13 cellular contexts compared by ENCODE assay signal in genomic region chr3:190330936-190331734, GRCh38. TPM values are rescaled to one million over a fixed set of nuclear protein-coding genes. Genes with fewer than 3 reads are reported as not detected.
DNase-seq lines count a peak whose midpoint lies in the region; ATAC-seq and TF ChIP-seq lines count a peak whose summit lies in the region.
"Had no signal": no experiment of that assay in that cellular context is flagged by ENCODE, and none has a peak within 500 bp of the region (broad histone marks: within the 10 kb centered on the region; RNA-seq: fewer than 3 reads in every experiment).

No MANE protein-coding gene starts in this region.

- no peak for ATAC-seq in GM23338
- no peak for ATAC-seq in IMR-90 (ENCODE audit: low read depth)
- ATAC-seq in left lobe of liver = peak; percentile 86
- ATAC-seq in HG02884 (IDR thresholded peaks at IDR 0.05; ENCODE audit: unreplicated experiment) = no peak

- no peak for TF ChIP-seq CTCF in GM23338 (conservative IDR thresholded peaks at IDR 0.05; ENCODE audit: low read depth in 2 of 2)
- no peak for TF ChIP-seq CTCF in IMR-90 (conservative IDR thresholded peaks at IDR 0.05; ENCODE audit: low read depth, low read length)
- TF ChIP-seq CTCF in GM20000 (IDR thresholded peaks at IDR 0.05; ENCODE audit: extremely low read depth, missing control alignments) = no peak

- no peaks in the 10 kb centered on the region for H3K36me3 Mint-ChIP-seq in GM23338 (ENCODE audit: low read depth)
- H3K36me3 Mint-ChIP-seq: CD8-positive, alpha-beta memory T cell had no signal

- H3K4me2 ChIP-seq in GM23338 = no peak overlapping the region
- no peak overlapping the region for H3K4me2 ChIP-seq in IMR-90 (ENCODE audit: low read depth, low read length)
- H3K4me2 ChIP-seq: BLaER1 had no signal

- H3K9me3 ChIP-seq in IMR-90 (ENCODE audit: control insufficient read depth, insufficient read depth, low read length) = no peaks in the 10 kb centered on the region
- H3K9me3 ChIP-seq: BLaER1, Caco-2 had no signal

- CTCF ChIA-PET in IMR-90 (lab: Yijun Ruan, JAX) = no interaction called here

- H2BK5ac ChIP-seq in IMR-90 (ENCODE audit: low read depth, low read length, poor library complexity, severe bottlenecking) = no peak overlapping the region

- H3K27ac ChIP-seq in GM23338 (ENCODE audit: low read depth) (no peak overlapping the region), IMR-90 (ENCODE audit: insufficient read depth, low read length) (no peak overlapping the region)
- H3K27ac ChIP-seq: BLaER1 had no signal

- no peak overlapping the region for H3K4me3 ChIP-seq in GM23338
- H3K4me3 ChIP-seq in IMR-90 (ENCODE audit: insufficient read depth, low read depth, low read length) = no peak overlapping the region
- H3K4me3 ChIP-seq: BLaER1 had no signal

- peaks cover 3% of the 10 kb centered on the region; the same call in 2 of the 3 replicates for H3K4me1 Mint-ChIP-seq in GM23338
- H3K4me1 Mint-ChIP-seq: CD8-positive, alpha-beta memory T cell had no signal

- no peak for TF ChIP-seq POLR2A in IMR-90 (IDR thresholded peaks at IDR 0.05; ENCODE audit: low read depth, low read length)

- H3K27me3 ChIP-seq in GM23338 (ENCODE audit: insufficient read depth) (no peaks in the 10 kb centered on the region), IMR-90 (ENCODE audit: control insufficient read depth, insufficient read depth, low read length) (no peaks in the 10 kb centered on the region)
- H3K27me3 ChIP-seq: BLaER1 had no signal

- no peak overlapping the region for H3K4me3 Mint-ChIP-seq in GM23338
- H3K4me3 Mint-ChIP-seq: CD8-positive, alpha-beta memory T cell; HFFc6 had no signal

- H2AK5ac ChIP-seq in IMR-90 (ENCODE audit: low read depth, low read length) = no peak overlapping the region

- dilution Hi-C loops in IMR-90 (cut with HindIII; ENCODE audit: low sequenced_read_pairs, unreplicated experiment) = no loop called here

- H2BK20ac ChIP-seq in IMR-90 (ENCODE audit: low read depth, low read length) = no peak overlapping the region; the same call in 1 of the 2 replicates

- H3K18ac ChIP-seq in IMR-90 (ENCODE audit: low read depth, low read length) = peak overlapping the region; percentile 23; the same call in 1 of the 2 replicates

- H4K20me1 ChIP-seq in GM23338 (replicated peaks; ENCODE audit: insufficient read depth) (no peaks in the 10 kb centered on the region), IMR-90 (ENCODE audit: insufficient read depth, low read length) (no peaks in the 10 kb centered on the region)
- H4K20me1 ChIP-seq: BLaER1 had no signal

- no peak overlapping the region; a peak in 1 of 4 replicates for H4K8ac ChIP-seq in IMR-90 (ENCODE audit: low read depth in 2 of 2, low read length in 2 of 2)

- peaks cover 2% of the 10 kb centered on the region; the same call in 1 of the 2 replicates for H3K9me1 ChIP-seq in IMR-90 (ENCODE audit: insufficient read depth, low read length)

- no peak overlapping the region for H4K91ac ChIP-seq in IMR-90 (ENCODE audit: insufficient read depth, low read depth, low read length)

- no peak for TF ChIP-seq RAD21 in IMR-90 (IDR thresholded peaks at IDR 0.05; ENCODE audit: low read length)

- POLR2A ChIA-PET in IMR-90 (lab: Charles Lee; ENCODE audit: unreplicated experiment) = no interaction called here

- no peak overlapping the region for H3K4ac ChIP-seq in IMR-90 (ENCODE audit: low read depth, low read length)

- 0 out of 4 replicates have a peak, but pooled peaks cover 0 to 1% of the 10 kb centered on the region in 2 experiments for H3K79me1 ChIP-seq in IMR-90 (ENCODE audit: low read depth in 1 of 2, low read length in 2 of 2)

- H2AFZ ChIP-seq in GM23338 = peak overlapping the region; percentile 64; the same call in 1 of the 2 replicates
- H2AFZ ChIP-seq in IMR-90 (replicated peaks; ENCODE audit: low read length, poor library complexity) = no peak overlapping the region

- DNase-seq in GM23338 (ENCODE audit: low spot score) = no peak
- DNase-seq in IMR-90 = no peak
- DNase-seq in left lobe of liver (ENCODE audit: low spot score) = no peak
- DNase-seq in GM20000 (ENCODE audit: low spot score) = no peak
- DNase-seq in activated CD4-positive, alpha-beta T cell treated with anti-CD3 and anti-CD28 coated beads for 48 hours = no peak
- no peak for DNase-seq in stimulated activated CD4-positive, alpha-beta T cell treated with anti-CD3 and anti-CD28 coated beads, Interleukin-15, amount 100 ng/mL, for 24 hours
- DNase-seq: CD8-positive, alpha-beta memory T cell; GOT3; HCEC 1CT; HFFc6 had no signal

- H3K56ac ChIP-seq in IMR-90 (ENCODE audit: extremely low read depth, insufficient read depth, low read length) = no peak overlapping the region

- peaks cover 1% of the 10 kb centered on the region for H3K27me3 Mint-ChIP-seq in GM23338 (ENCODE audit: insufficient read depth, low read depth, poor library complexity)

- peaks cover 5% of the 10 kb centered on the region for H3K4me1 ChIP-seq in GM23338 (ENCODE audit: insufficient read depth)
- peaks cover 6% of the 10 kb centered on the region for H3K4me1 ChIP-seq in IMR-90 (ENCODE audit: control insufficient read depth, insufficient read depth, low read length)
- H3K4me1 ChIP-seq: BLaER1 had no signal

- H3K36me3 ChIP-seq in GM23338 (ENCODE audit: insufficient read depth) (no peaks in the 10 kb centered on the region), IMR-90 (ENCODE audit: control insufficient read depth, insufficient read depth, low read length) (no peaks in the 10 kb centered on the region)
- H3K36me3 ChIP-seq: BLaER1 had no signal

- no TSS peak for BruUV-seq in IMR-90 (replicated peaks; lab: Mats Ljungman, UMichigan)

- no peak overlapping the region for H3K9ac ChIP-seq in IMR-90 (ENCODE audit: low read depth, low read length)
- H3K9ac ChIP-seq: BLaER1 had no signal

- no CpG with 5 or more reads among the region's 3 CpGs for WGBS in IMR-90 (ENCODE audit: extremely low coverage in 2 of 2, insufficient read length in 1 of 2), 2 experiments

- H2BK120ac ChIP-seq in IMR-90 (ENCODE audit: low read depth, low read length) = no peak overlapping the region

- peak overlapping the region; percentile 31; the same call in 1 of the 2 replicates for H3K23ac ChIP-seq in IMR-90 (ENCODE audit: low read depth, low read length)

- in situ Hi-C loops in IMR-90 (cut with MboI; ENCODE audit: low sequenced_read_pairs) = no loop called here

- H3K14ac ChIP-seq in IMR-90 (replicated peaks; ENCODE audit: low read depth, low read length) = 0 out of 2 replicates have a peak overlapping the region, but pooled peaks have one; percentile 4

- no peak overlapping the region for H2AK9ac ChIP-seq in IMR-90 (replicated peaks; ENCODE audit: low read depth, low read length, poor library complexity)

- no peak overlapping the region for H4K5ac ChIP-seq in IMR-90 (ENCODE audit: low read depth, low read length)

- no peaks in the 10 kb centered on the region for H3F3A ChIP-seq in GM23338 (replicated peaks; ENCODE audit: low read depth)

- H3K9me3 Mint-ChIP-seq in GM23338 = no peaks in the 10 kb centered on the region
- H3K9me3 Mint-ChIP-seq: CD8-positive, alpha-beta memory T cell; HFFc6 had no signal

- intact Hi-C loops in IMR-90 (cut with micrococcal nuclease) = no loop called here

- no peaks in the 10 kb centered on the region for H3K9me2 ChIP-seq in GM23338 (ENCODE audit: insufficient read depth)

- no peak overlapping the region for H3K27ac Mint-ChIP-seq in GM23338
- H3K27ac Mint-ChIP-seq: CD8-positive, alpha-beta memory T cell; HFFc6 had no signal

- H3K79me2 ChIP-seq in GM23338 (replicated peaks; ENCODE audit: insufficient read depth) = no peaks in the 10 kb centered on the region

- no peak overlapping the region; the same call in 2 of the 3 replicates for H2BK15ac ChIP-seq in IMR-90 (ENCODE audit: low read depth, low read length)

TF ChIP-seq in GM23338, 12 proteins besides CTCF, POLR2A, EP300 and RAD21 (continues in another document):
- TF ChIP-seq STAT1 (IDR thresholded peaks at IDR 0.05; ENCODE audit: unreplicated experiment) = no peak
- no peak for TF ChIP-seq EZH2 (IDR thresholded peaks at IDR 0.05; ENCODE audit: low read depth, unreplicated experiment)
- no peak for TF ChIP-seq ETS1 (IDR thresholded peaks at IDR 0.05)

TF ChIP-seq in IMR-90, 13 proteins besides CTCF, POLR2A, EP300 and RAD21 (continues in another document):
- TF ChIP-seq USF2 (IDR thresholded peaks at IDR 0.05; ENCODE audit: low read depth, low read length) = no peak
- TF ChIP-seq RFX5 (IDR thresholded peaks at IDR 0.05; ENCODE audit: low read depth, low read length) = no peak
- TF ChIP-seq ELK1 (IDR thresholded peaks at IDR 0.05; ENCODE audit: borderline replicate concordance, low read depth, low read length) = no peak
- TF ChIP-seq NFE2L2 (IDR thresholded peaks at IDR 0.05; ENCODE audit: low read depth, low read length) = no peak
- TF ChIP-seq BHLHE40 (IDR thresholded peaks at IDR 0.05; ENCODE audit: low read depth, low read length) = no peak

RNA-seq across cellular contexts. Expression of gene CLDN1, which starts 8.9 kb away (rescaled TPM):
- total RNA-seq in GM23338 (2014; rRNA removed; shearing (Covaris generic)) = 4.2 and 4.6 TPM in 2 replicates
- polyA plus RNA-seq in GM23338 (2016; fragmentation: Nextera tagmentation; extraction: Ambion mirVana) (2.5 and 2.7 TPM in 2 replicates), IMR-90 (2012; rRNA removed) (6.3 and 7.3 TPM in 2 replicates)
- total RNA-seq in IMR-90 (2012; rRNA removed) (4.7 and 7.2 TPM in 2 replicates), left lobe of liver (109 TPM)
- 3.2 and 5.2 TPM in 2 replicates for polyA plus RNA-seq in IMR-90 (2012; cell fraction: cytosol; rRNA removed)
- 2.0 and 8.6 TPM in 2 replicates for polyA plus RNA-seq in IMR-90 (2012; cell fraction: nucleus; rRNA removed; ENCODE audit: low replicate concordance)
- polyA plus RNA-seq: CD8-positive, alpha-beta memory T cell had no signal

RNA-seq across cellular contexts. Expression of gene CLDN16, which starts 56.8 kb away (rescaled TPM):
- not detected in 2 replicates for total RNA-seq in GM23338 (2014; rRNA removed; shearing (Covaris generic))
- polyA plus RNA-seq in GM23338 (2016; fragmentation: Nextera tagmentation; extraction: Ambion mirVana) = 0.06 TPM in 1 of 2 replicates, not detected in the other
- under 0.01 TPM in 2 replicates for total RNA-seq in IMR-90 (2012; rRNA removed)
- polyA plus RNA-seq in IMR-90 (2012; rRNA removed) = 0.09 and 0.22 TPM in 2 replicates
- polyA plus RNA-seq in IMR-90 (2012; cell fraction: cytosol; rRNA removed) = 0.13 TPM in 1 of 2 replicates, not detected in the other
- 0.02 and 0.07 TPM in 2 replicates for polyA plus RNA-seq in IMR-90 (2012; cell fraction: nucleus; rRNA removed; ENCODE audit: low replicate concordance)
- 1.2 TPM for total RNA-seq in left lobe of liver
- total RNA-seq: CD8-positive, alpha-beta memory T cell had no signal
- polyA plus RNA-seq: CD8-positive, alpha-beta memory T cell had no signal

Comparison
In these comparisons a context has a peak if more than half of its experiments do, and no peak if none do; other contexts are left out.
1. RNA of gene CLDN1, which starts 8.9 kb away (total RNA-seq): 109 TPM in left lobe of liver (single experiment); 4.7 to 7.2 TPM in IMR-90 and 4.2 to 4.6 TPM in GM23338; every median in the first group is over 10 times any median in the second.